1 cellular context compared by ENCODE assay signal in the genomic region with DNA sequence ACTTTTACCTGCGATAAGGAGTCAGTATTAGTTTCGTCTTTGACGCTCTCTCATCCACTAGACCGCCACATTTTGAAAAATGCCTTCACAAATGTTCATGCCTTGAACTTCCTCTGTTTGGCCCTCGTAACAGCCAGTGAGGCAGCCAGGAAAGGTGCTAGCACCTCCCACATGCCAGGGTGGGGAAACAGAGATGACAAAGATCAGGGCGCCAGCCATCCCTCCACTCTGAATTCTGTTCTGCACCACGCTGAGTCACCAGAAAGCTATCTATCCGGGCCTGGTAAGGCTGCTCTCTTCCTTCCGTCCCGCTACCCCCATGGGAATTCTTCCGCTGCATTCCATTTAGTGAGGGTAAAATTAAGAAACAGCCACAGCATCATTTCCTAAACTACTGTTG.
TF ChIP-seq lines count a peak whose summit lies in the region.

No MANE protein-coding gene starts in this region.

TF ChIP-seq in K562, 482 proteins besides CTCF, POLR2A, EP300 and RAD21 (continued from another document):
- no peak for TF ChIP-seq TEAD4 (IDR thresholded peaks at IDR 0.05; ENCODE audit: low read length)
- no peak for TF ChIP-seq TEAD4 (CRISPR knock-in tag; IDR thresholded peaks at IDR 0.05; ENCODE audit: borderline replicate concordance)
- no peak for TF ChIP-seq TEAD2 (tag; IDR thresholded peaks at IDR 0.05)
- no peak for TF ChIP-seq COPS2 (conservative IDR thresholded peaks at IDR 0.05)
- TF ChIP-seq FOSL1 (tag; conservative IDR thresholded peaks at IDR 0.05): peak; percentile 57
- no peak for TF ChIP-seq FOXA1 (IDR thresholded peaks at IDR 0.05; ENCODE audit: borderline replicate concordance)
TF ChIP-seq in K562: peak in this region for 12.
